In genomic region chr9:124616961-124617360, GRCh38 we compare ENCODE assay signal across 12 cellular contexts.
DNase-seq lines count a peak whose midpoint lies in the region; FAIRE-seq and TF ChIP-seq lines count a peak whose summit lies in the region.
"Had no signal": no experiment of that assay in that cellular context is flagged by ENCODE, and none has a peak within 500 bp of the region (broad histone marks: within the 10 kb centered on the region; RNA-seq: fewer than 3 reads in every experiment).

No MANE protein-coding gene starts in this region.

- H2BK5ac ChIP-seq in H9 (ENCODE audit: insufficient read length, low read length) (no peak overlapping the region), mesenchymal stem cell (ENCODE audit: low read depth, low read length, poor library complexity, severe bottlenecking) (no peak overlapping the region)

- TF ChIP-seq CTCF in A673 (conservative IDR thresholded peaks at IDR 0.05; ENCODE audit: low read depth, low read length) (no peak), H9 (conservative IDR thresholded peaks at IDR 0.05) (no peak), astrocyte (IDR thresholded peaks at IDR 0.05; ENCODE audit: insufficient read depth, low read depth, low read length) (no peak), sigmoid colon (IDR thresholded peaks at IDR 0.05) (no peak), suprapubic skin (IDR thresholded peaks at IDR 0.05) (no peak)

- H3K27ac Mint-ChIP-seq in H9 (peak overlapping the region in 2 of 3 experiments; percentile 50 to 95; a peak in 2 of 7 replicates), astrocyte (ENCODE audit: unreplicated experiment) (peak overlapping the region; percentile 87)
- H3K27ac Mint-ChIP-seq: CD4-positive, alpha-beta T cell had no signal

- H4K5ac ChIP-seq in H9 (ENCODE audit: insufficient read length, low read depth, low read length) = no peak overlapping the region

- H3K14ac ChIP-seq in H9 (ENCODE audit: insufficient read depth, low read length) (no peak overlapping the region), mesenchymal stem cell (ENCODE audit: low read length in 2 of 2) (no peak overlapping the region)

- H4K8ac ChIP-seq in H9 (replicated peaks; ENCODE audit: insufficient read length, low read depth, low read length) (no peak overlapping the region), mesenchymal stem cell (ENCODE audit: low read length) (no peak overlapping the region)

- H3K27me3 Mint-ChIP-seq in H9 (ENCODE audit: low read depth) = no peaks in the 10 kb centered on the region
- H3K27me3 Mint-ChIP-seq in astrocyte (ENCODE audit: low read depth, unreplicated experiment) = no peaks in the 10 kb centered on the region

- H4K20me1 ChIP-seq in H9 (ENCODE audit: control insufficient read depth, insufficient read depth, insufficient read length) (no peaks in the 10 kb centered on the region), astrocyte (ENCODE audit: insufficient read depth, low read length) (no peaks in the 10 kb centered on the region), Karpas-422 (ENCODE audit: insufficient read depth, low read depth, low read length) (peaks cover 37% of the 10 kb centered on the region)

- no peak overlapping the region for H3K56ac ChIP-seq in H9 (ENCODE audit: insufficient read length, low read depth, low read length)

- H3K9me3 Mint-ChIP-seq in H9 (no peaks in the 10 kb centered on the region), astrocyte (ENCODE audit: unreplicated experiment) (peaks cover 2% of the 10 kb centered on the region)
- H3K9me3 Mint-ChIP-seq: CD4-positive, alpha-beta T cell; GM23338 had no signal

- H3K4ac ChIP-seq in H9 (ENCODE audit: low read depth, low read length) (no peak overlapping the region), mesenchymal stem cell (ENCODE audit: low read depth in 1 of 2, low read length in 2 of 2) (no peak overlapping the region)

- no peak overlapping the region for H3K27ac ChIP-seq in A673 (ENCODE audit: low read depth, low read length, poor library complexity, severe bottlenecking)
- no peak overlapping the region for H3K27ac ChIP-seq in H9 (ENCODE audit: insufficient read length, low read depth, low read length)
- H3K27ac ChIP-seq in astrocyte (ENCODE audit: low read depth, low read length) = no peak overlapping the region
- no peak overlapping the region for H3K27ac ChIP-seq in mesenchymal stem cell (ENCODE audit: low read length, poor library complexity, severe bottlenecking)
- no peak overlapping the region for H3K27ac ChIP-seq in Karpas-422 (ENCODE audit: low read length)
- H3K27ac ChIP-seq in sigmoid colon = no peak overlapping the region
- H3K27ac ChIP-seq in suprapubic skin = no peak overlapping the region
- H3K27ac ChIP-seq: C4-2B had no signal

- CTCF ChIA-PET in A673 (lab: Charles Lee) = interaction anchor here (0.5 to 2.4 kb wide), 20 partner anchors 10 to 509 kb away, joined by 3 to 21 read pairs (median 4); partner anchors contain the start of gene WDR38

- H2AK5ac ChIP-seq in H9 (ENCODE audit: insufficient read length, low read length) (no peak overlapping the region), mesenchymal stem cell (ENCODE audit: low read length, severe bottlenecking) (peak overlapping the region; percentile 57)

- H3K79me1 ChIP-seq in H9 (ENCODE audit: insufficient read depth, low read depth, low read length, poor library complexity, severe bottlenecking) (no peaks in the 10 kb centered on the region), mesenchymal stem cell (replicated peaks; ENCODE audit: low read length, poor library complexity, severe bottlenecking) (no peaks in the 10 kb centered on the region)

- no peak overlapping the region for H3K18ac ChIP-seq in H9 (ENCODE audit: insufficient read length, low read depth, low read length)
- no peak overlapping the region for H3K18ac ChIP-seq in mesenchymal stem cell (ENCODE audit: low read depth in 1 of 2, low read length in 2 of 2)

- H3K9ac ChIP-seq in H9 (ENCODE audit: extremely low read depth, insufficient read length, low read length) = no peak overlapping the region
- H3K9ac ChIP-seq in astrocyte (ENCODE audit: low read length) = no peak overlapping the region
- no peak overlapping the region for H3K9ac ChIP-seq in mesenchymal stem cell (ENCODE audit: low read length)
- H3K9ac ChIP-seq in Karpas-422 (ENCODE audit: low read length) = no peak overlapping the region

- H3K27me3 ChIP-seq in A673 (replicated peaks; ENCODE audit: insufficient read depth, low read depth, low read length, poor library complexity) (no peaks in the 10 kb centered on the region), H9 (ENCODE audit: insufficient read depth, low read length) (no peaks in the 10 kb centered on the region), astrocyte (ENCODE audit: insufficient read depth, low read length) (no peaks in the 10 kb centered on the region), mesenchymal stem cell (ENCODE audit: control insufficient read depth in 1 of 2, insufficient read depth in 1 of 2, low read length in 2 of 2) (peaks cover 0 to 4% of the 10 kb centered on the region in 2 experiments), Karpas-422 (ENCODE audit: low read length) (no peaks in the 10 kb centered on the region), sigmoid colon (no peaks in the 10 kb centered on the region), suprapubic skin (no peaks in the 10 kb centered on the region)

- H2BK15ac ChIP-seq in H9 (ENCODE audit: low read depth, low read length) = no peak overlapping the region
- H2BK15ac ChIP-seq in mesenchymal stem cell (ENCODE audit: low read depth, poor library complexity, severe bottlenecking) = no peak overlapping the region

- POLR2A ChIA-PET in A673 (lab: Charles Lee; ENCODE audit: low non-redundant PET) = no interaction called here

- H3K36me3 ChIP-seq in A673 (ENCODE audit: insufficient read depth, low read length, poor library complexity, severe bottlenecking) = no peaks in the 10 kb centered on the region
- H3K36me3 ChIP-seq in astrocyte (ENCODE audit: insufficient read depth, low read length) = no peaks in the 10 kb centered on the region
- no peaks in the 10 kb centered on the region for H3K36me3 ChIP-seq in mesenchymal stem cell (ENCODE audit: control insufficient read depth in 1 of 2, insufficient read depth in 2 of 2, low read depth in 1 of 2, low read length in 2 of 2)
- no peaks in the 10 kb centered on the region for H3K36me3 ChIP-seq in Karpas-422 (ENCODE audit: insufficient read depth, low read length)
- no peaks in the 10 kb centered on the region for H3K36me3 ChIP-seq in sigmoid colon
- no peaks in the 10 kb centered on the region for H3K36me3 ChIP-seq in suprapubic skin

- no peak overlapping the region for H3T11ph ChIP-seq in H9 (ENCODE audit: low read length)

- H2BK20ac ChIP-seq in H9 (ENCODE audit: low read depth, low read length, poor library complexity, severe bottlenecking) = no peak overlapping the region

- no peak for TF ChIP-seq POLR2A in sigmoid colon (IDR thresholded peaks at IDR 0.05)
- TF ChIP-seq POLR2A in suprapubic skin (IDR thresholded peaks at IDR 0.05) = no peak

- H3K9me3 ChIP-seq in A673 (ENCODE audit: low read depth, low read length, poor library complexity, severe bottlenecking) (no peaks in the 10 kb centered on the region), H9 (ENCODE audit: control insufficient read depth, low read depth, low read length) (no peaks in the 10 kb centered on the region), astrocyte (ENCODE audit: insufficient read depth, low read depth, low read length) (no peaks in the 10 kb centered on the region), mesenchymal stem cell (ENCODE audit: control insufficient read depth, low read length) (no peaks in the 10 kb centered on the region), Karpas-422 (ENCODE audit: low read length) (no peaks in the 10 kb centered on the region), sigmoid colon (no peaks in the 10 kb centered on the region), suprapubic skin (no peaks in the 10 kb centered on the region)
- H3K9me3 ChIP-seq: Caco-2 had no signal

- TF ChIP-seq EP300 in sigmoid colon (IDR thresholded peaks at IDR 0.05) = no peak
- TF ChIP-seq EP300 in suprapubic skin (IDR thresholded peaks at IDR 0.05) = no peak

- H3K79me2 ChIP-seq in H9 (ENCODE audit: insufficient read depth, low read length) (peaks cover 2% of the 10 kb centered on the region; the same call in 1 of the 2 replicates), astrocyte (ENCODE audit: insufficient read depth, low read length) (no peaks in the 10 kb centered on the region), Karpas-422 (ENCODE audit: low read length) (no peaks in the 10 kb centered on the region)

- BruUV-seq in A673 (replicated peaks; lab: Mats Ljungman, UMichigan) = no TSS peak

- H2BK120ac ChIP-seq in H9 (ENCODE audit: low read depth, low read length, poor library complexity, severe bottlenecking) (no peak overlapping the region), mesenchymal stem cell (ENCODE audit: low read depth, low read length) (no peak overlapping the region)

- peaks cover 12% of the 10 kb centered on the region for H3K4me1 ChIP-seq in A673 (ENCODE audit: insufficient read depth, low read length, poor library complexity, severe bottlenecking)
- no peaks in the 10 kb centered on the region; the same call in 1 of the 2 replicates for H3K4me1 ChIP-seq in H9 (ENCODE audit: insufficient read depth, low read length)
- H3K4me1 ChIP-seq in astrocyte (ENCODE audit: insufficient read depth, low read length) = peaks cover 11% of the 10 kb centered on the region
- peaks cover 9% of the 10 kb centered on the region for H3K4me1 ChIP-seq in mesenchymal stem cell (ENCODE audit: control insufficient read depth, insufficient read depth, low read depth, low read length)
- H3K4me1 ChIP-seq in Karpas-422 (ENCODE audit: low read length) = peaks cover 9% of the 10 kb centered on the region
- no peaks in the 10 kb centered on the region for H3K4me1 ChIP-seq in sigmoid colon
- peaks cover 11% of the 10 kb centered on the region for H3K4me1 ChIP-seq in suprapubic skin
- H3K4me1 ChIP-seq: Caco-2 had no signal

- H3K4me3 Mint-ChIP-seq in H9 (no peak overlapping the region), astrocyte (ENCODE audit: unreplicated experiment) (no peak overlapping the region)
- H3K4me3 Mint-ChIP-seq: CD4-positive, alpha-beta T cell had no signal

- intact Hi-C loops in A673 (cut with micrococcal nuclease; ENCODE audit: unreplicated experiment) (loop anchor here (1.0 to 5.0 kb wide), 4 partner anchors 65 to 235 kb away; partner anchors contain the start of gene WDR38), sigmoid colon (cut with DNase I) (loop anchor here (1.0 to 10.0 kb wide), 3 partner anchors 40 to 238 kb away; partner anchors contain the start of gene WDR38)

- no peak overlapping the region for H3K4me3 ChIP-seq in A673 (ENCODE audit: low read depth, low read length, poor library complexity, severe bottlenecking)
- H3K4me3 ChIP-seq in astrocyte (ENCODE audit: insufficient read depth, low read depth, low read length) = no peak overlapping the region
- no peak overlapping the region for H3K4me3 ChIP-seq in mesenchymal stem cell (ENCODE audit: insufficient read depth in 1 of 2, low read depth in 1 of 2, low read length in 2 of 2)
- no peak overlapping the region for H3K4me3 ChIP-seq in Karpas-422 (ENCODE audit: low read length)
- H3K4me3 ChIP-seq in sigmoid colon = no peak overlapping the region
- H3K4me3 ChIP-seq in suprapubic skin = no peak overlapping the region
- H3K4me3 ChIP-seq: GM23338 had no signal

- peaks cover 43 to 52% of the 10 kb centered on the region in 2 experiments for H3K4me1 Mint-ChIP-seq in H9
- H3K4me1 Mint-ChIP-seq in astrocyte (ENCODE audit: low read depth, unreplicated experiment) = peaks cover 37% of the 10 kb centered on the region

- no peak overlapping the region for H4K91ac ChIP-seq in H9 (ENCODE audit: insufficient read length, low read depth, low read length)
- H4K91ac ChIP-seq in mesenchymal stem cell (ENCODE audit: low read length) = no peak overlapping the region

- H3K4me2 ChIP-seq in H9 (ENCODE audit: insufficient read depth, insufficient read length, low read length) (no peak overlapping the region), astrocyte (ENCODE audit: low read length) (no peak overlapping the region), mesenchymal stem cell (ENCODE audit: low read length, poor library complexity, severe bottlenecking) (no peak overlapping the region), Karpas-422 (ENCODE audit: low read depth, low read length, poor library complexity, severe bottlenecking) (no peak overlapping the region)

- H2AFZ ChIP-seq in H9 (ENCODE audit: low read length) (no peak overlapping the region), astrocyte (ENCODE audit: low read depth, low read length) (no peak overlapping the region), mesenchymal stem cell (ENCODE audit: low read depth, low read length) (no peak overlapping the region), Karpas-422 (ENCODE audit: low read length) (no peak overlapping the region)
- H2AFZ ChIP-seq: GM23338 had no signal

- H3K9me2 ChIP-seq in Karpas-422 (replicated peaks; ENCODE audit: insufficient read depth, low read length) = no peaks in the 10 kb centered on the region

- no peak overlapping the region for H2BK12ac ChIP-seq in H9 (ENCODE audit: insufficient read length, low read depth, low read length)
- no peak overlapping the region for H2BK12ac ChIP-seq in mesenchymal stem cell (ENCODE audit: low read length in 2 of 2)

- DNase-seq in A673 (ENCODE audit: low spot score) = peak; percentile 25
- DNase-seq in H9 = no peak
- DNase-seq in astrocyte (ENCODE audit: low read depth) = no peak
- no peak for DNase-seq in mesenchymal stem cell
- DNase-seq in Karpas-422 = no peak
- DNase-seq in sigmoid colon = no peak
- no peak for DNase-seq in suprapubic skin (ENCODE audit: low spot score in 2 of 2)

- H3K36me3 Mint-ChIP-seq in H9 (ENCODE audit: insufficient read depth in 1 of 3, low read depth in 3 of 3) (peaks cover 0 to 2% (median 0%) of the 10 kb centered on the region in 3 experiments; a peak in 1 of 7 replicates), astrocyte (ENCODE audit: low read depth, unreplicated experiment) (no peaks in the 10 kb centered on the region)

- no CpG with 5 or more reads among the region's 3 CpGs for WGBS in H9 (ENCODE audit: extremely low coverage, insufficient read length, low lambda C conversion rate)
- WGBS in mesenchymal stem cell = 88% methylated on average over 1 of the region's 3 CpGs
- 50 to 76% methylated on average over 3 of the region's 3 CpGs for WGBS in sigmoid colon, 2 donors
- WGBS in suprapubic skin = 52% methylated on average over 3 of the region's 3 CpGs

- no peak overlapping the region for H3K23ac ChIP-seq in H9 (ENCODE audit: insufficient read length, low read depth, low read length)
- no peak overlapping the region for H3K23ac ChIP-seq in mesenchymal stem cell (ENCODE audit: low read length in 2 of 2)

- FAIRE-seq in astrocyte (lab: Jason Lieb, UNC) = no peak
- FAIRE-seq: D721Med had no signal

- H3K23me2 ChIP-seq in H9 (ENCODE audit: insufficient read length, low read depth, low read length, poor library complexity, severe bottlenecking) = no peaks in the 10 kb centered on the region
